16 cellular contexts compared by ENCODE assay signal in genomic region chr7:1210979-1211608, GRCh38. TPM values are rescaled to one million over a fixed set of nuclear protein-coding genes. Genes with fewer than 3 reads are reported as not detected.
A peak's percentile ranks its signal among the peaks of the same experiment; 100 is the strongest.
DNase-seq lines count a peak whose midpoint lies in the region; ATAC-seq lines count a peak whose summit lies in the region.
"Had no signal": no experiment of that assay in that cellular context is flagged by ENCODE, and none has a peak within 500 bp of the region (broad histone marks: within the 10 kb centered on the region; RNA-seq: fewer than 3 reads in every experiment).

No MANE protein-coding gene starts in this region.

- H3K36me3 ChIP-seq in aorta (ENCODE audit: control insufficient read depth in 1 of 2, insufficient read depth in 2 of 2, low read length in 1 of 2), result no peaks in the 10 kb centered on the region

- DNase-seq in left cardiac atrium (no peak), Right ventricle myocardium inferior (ENCODE audit: missing footprints) (no peak), RPMI8226 (peak; percentile 95), right cardiac atrium (peak in 1 of 3 donors; percentile 49), aorta (no peak), HuH-7 (ENCODE audit: low spot score) (no peak)
- no peak for DNase-seq in central memory CD4-positive, alpha-beta T cell
- DNase-seq: activated CD4-positive, alpha-beta T cell treated with anti-CD3 and anti-CD28 coated beads, Interleukin-2, amount 50 U/mL, for 48 hours; Karpas-422; naive B cell; OCI-M1; stimulated activated CD4-positive, alpha-beta T cell treated with anti-CD3 and anti-CD28 coated beads, Interleukin-4, amount 100 ng/mL, for 24 hours; stimulated activated naive CD4-positive, alpha-beta T cell had no signal

- no peak overlapping the region for H3K27ac ChIP-seq in right cardiac atrium (ENCODE audit: low read length)
- H3K27ac ChIP-seq in aorta (ENCODE audit: low read depth in 1 of 2, low read length in 2 of 2), result no peak overlapping the region

- intact Hi-C loops in left cardiac atrium (cut with DNase I), result no loop called here
- intact Hi-C loops in Right ventricle myocardium inferior (cut with DNase I), result no loop called here
- intact Hi-C loops in right cardiac atrium (cut with DNase I), result no loop called here
- intact Hi-C loops in aorta (cut with DNase I), result no loop called here

- H3K9me3 ChIP-seq in right cardiac atrium (ENCODE audit: control insufficient read depth, low read length) (no peaks in the 10 kb centered on the region), aorta (ENCODE audit: control insufficient read depth, low read length) (no peaks in the 10 kb centered on the region)

- H3K4me3 ChIP-seq in right cardiac atrium (ENCODE audit: low read length) (no peak overlapping the region), aorta (ENCODE audit: low read length in 2 of 2) (no peak overlapping the region)

- H3K4me1 ChIP-seq in right cardiac atrium (ENCODE audit: control insufficient read depth, insufficient read depth, low read length), result no peaks in the 10 kb centered on the region
- H3K4me1 ChIP-seq in aorta (ENCODE audit: control insufficient read depth in 1 of 2, insufficient read depth in 2 of 2, low read length in 2 of 2), result no peaks in the 10 kb centered on the region

- H3K27me3 ChIP-seq in right cardiac atrium (ENCODE audit: control insufficient read depth, insufficient read depth) (no peaks in the 10 kb centered on the region), aorta (ENCODE audit: control insufficient read depth in 1 of 2, insufficient read depth in 2 of 2, low read length in 1 of 2) (no peaks in the 10 kb centered on the region)

- WGBS in right cardiac atrium, result 30% methylated on average over 35 of the region's 35 CpGs
- 5 to 7% methylated on average over 29 to 35 of the region's 35 CpGs for whole genome bisulfite sequencing in aorta, 2 donors

- ATAC-seq in left cardiac atrium, result peak; percentile 34 to 38
- ATAC-seq in Right ventricle myocardium inferior, result no peak
- ATAC-seq in right cardiac atrium, result peak; percentile 41 to 70
- ATAC-seq in aorta (ENCODE audit: low FRiP score), result peak; percentile 56
- ATAC-seq in GM19463 (IDR thresholded peaks at IDR 0.05; ENCODE audit: unreplicated experiment), result no peak

RNA-seq across cellular contexts. Expression of gene UNCX, which starts 21.6 kb away (rescaled TPM):
- total RNA-seq in left cardiac atrium, result not detected
- not detected for total RNA-seq in Right ventricle myocardium inferior
- not detected for total RNA-seq in right cardiac atrium
- polyA plus RNA-seq in right cardiac atrium, result not detected
- not detected for total RNA-seq in aorta
- not detected for polyA plus RNA-seq in aorta
- total RNA-seq: activated T-helper 2 cell treated with anti-CD3 and anti-CD28 coated beads, Interferon-gamma antibody, Interleukin-2, Interleukin-4, amounts not matched to agents 10 μg/mL and 5 μg/mL and 100 μg/mL, durations not matched to agents 14 hours and 24 hours and 36 hours had no signal
- polyA plus RNA-seq: keratinocyte had no signal

RNA-seq across cellular contexts. Expression of gene ZFAND2A, which starts 51.1 kb away (rescaled TPM):
- total RNA-seq in left cardiac atrium (10 to 100 TPM in 1 of 2 donors, 1 to 10 TPM in 1; 9.8 to 16.7 TPM), Right ventricle myocardium inferior (5.9 TPM), right cardiac atrium (10 to 100 TPM in 3 of 4 donors, 1 to 10 TPM in 1; 8.9 to 13.2 (median 11.5) TPM), aorta (10 to 100 TPM; 18.8 to 24.8 TPM)
- polyA plus RNA-seq in right cardiac atrium (19.0 TPM), aorta (10 to 100 TPM; 54.7 to 64.6 TPM)

Comparison
In these comparisons a context has a peak if more than half of its experiments do, and no peak if none do; other contexts are left out.
1. ATAC-seq: peak in left cardiac atrium (2 of 2), right cardiac atrium (2 of 2) and aorta (single experiment); none in Right ventricle myocardium inferior (single experiment) and GM19463 (single experiment).